9 cellular contexts compared by ENCODE assay signal in genomic region chr9:129069128-129069824, GRCh38. TPM values are rescaled to one million over a fixed set of nuclear protein-coding genes. Genes with fewer than 3 reads are reported as not detected.
DNase-seq lines count a peak whose midpoint lies in the region; ATAC-seq, FAIRE-seq and TF ChIP-seq lines count a peak whose summit lies in the region.
"Had no signal": no experiment of that assay in that cellular context is flagged by ENCODE, and none has a peak within 500 bp of the region (broad histone marks: within the 10 kb centered on the region; RNA-seq: fewer than 3 reads in every experiment).

No MANE protein-coding gene starts in this region.

- no peak overlapping the region for H3K27ac Mint-ChIP-seq in progenitor cell of endocrine pancreas

- intact Hi-C loops in left lung (cut with DNase I) = no loop called here

- TF ChIP-seq CTCF in Peyer's patch (IDR thresholded peaks at IDR 0.05) = peak in 2 of 6 experiments; percentile 18 to 22
- no peak for TF ChIP-seq CTCF in left lung (IDR thresholded peaks at IDR 0.05)
- TF ChIP-seq CTCF in progenitor cell of endocrine pancreas (IDR thresholded peaks at IDR 0.05; ENCODE audit: unreplicated experiment) = no peak

- peak; percentile 67 for ATAC-seq in GM21390 (IDR thresholded peaks at IDR 0.05; ENCODE audit: unreplicated experiment)
- ATAC-seq in left lung = peak; percentile 81
- ATAC-seq in HG02840 (IDR thresholded peaks at IDR 0.05; ENCODE audit: low FRiP score, unreplicated experiment) = no peak

- TF ChIP-seq POLR2A in Peyer's patch (IDR thresholded peaks at IDR 0.05) (no peak), GM12892 (IDR thresholded peaks at IDR 0.05; ENCODE audit: low read depth, low read length) (no peak)

- peaks cover 0 to 38% (median 14%) of the 10 kb centered on the region in 4 donors for H3K4me1 ChIP-seq in Peyer's patch
- peaks cover 0 to 16% of the 10 kb centered on the region in 2 donors for H3K4me1 ChIP-seq in left lung

- H3K36me3 ChIP-seq in Peyer's patch (peaks cover 0 to 59% (median 0%) of the 10 kb centered on the region in 3 donors), left lung (peaks cover 0 to 70% of the 10 kb centered on the region in 2 donors)

- H3K4me3 ChIP-seq in Peyer's patch (peak overlapping the region in 1 of 4 donors; percentile 2), left lung (no peak overlapping the region)

- H3K27me3 Mint-ChIP-seq in progenitor cell of endocrine pancreas = no peaks in the 10 kb centered on the region

- H3K9me3 ChIP-seq in Peyer's patch = no peaks in the 10 kb centered on the region
- H3K9me3 ChIP-seq in left lung = no peaks in the 10 kb centered on the region

- peak; percentile 73 to 93 (median 90) for DNase-seq in Peyer's patch
- peak; percentile 45 for DNase-seq in activated naive CD4-positive, alpha-beta T cell treated with Interleukin-2 at 50 U/mL for 16 hours
- DNase-seq in left lung = peak; percentile 75 to 88
- peak; percentile 40 for DNase-seq in stimulated activated CD8-positive, alpha-beta memory T cell treated with anti-CD3 and anti-CD28 coated beads, Interleukin-2, amount 100 ng/mL, for 48 hours (ENCODE audit: low read depth in 2 of 2)
- DNase-seq in progenitor cell of endocrine pancreas (ENCODE audit: low spot score, unreplicated experiment) = no peak
- DNase-seq in GM12892 (ENCODE audit: insufficient read length) = no peak

- no peaks in the 10 kb centered on the region for H3K9me3 Mint-ChIP-seq in progenitor cell of endocrine pancreas (ENCODE audit: low read depth)

- no peaks in the 10 kb centered on the region for H3K27me3 ChIP-seq in Peyer's patch
- H3K27me3 ChIP-seq in left lung = no peaks in the 10 kb centered on the region

- no peaks in the 10 kb centered on the region for H3K4me1 Mint-ChIP-seq in progenitor cell of endocrine pancreas (ENCODE audit: low read depth)

- H3K4me3 Mint-ChIP-seq in progenitor cell of endocrine pancreas (ENCODE audit: low read depth) = no peak overlapping the region

- H3K27ac ChIP-seq in Peyer's patch (peak overlapping the region; percentile 65 to 83 (median 76)), left lung (peak overlapping the region in 1 of 2 donors; percentile 28)

- FAIRE-seq in GM12892 (lab: Jason Lieb, UNC) = no peak
- FAIRE-seq: frontal cortex had no signal

- H3K36me3 Mint-ChIP-seq in progenitor cell of endocrine pancreas (ENCODE audit: insufficient read depth) = peaks cover 5% of the 10 kb centered on the region

RNA-seq across cellular contexts. Expression of gene DOLPP1, which starts 11.6 kb away (rescaled TPM):
- total RNA-seq in Peyer's patch (10 to 100 TPM in 3 of 4 donors, not detected in 1; 37.6 to 53.9 (median 46.1) TPM), left lung (10 to 100 TPM; 14.7 to 19.6 TPM), progenitor cell of endocrine pancreas (29.1 and 29.3 TPM in 2 replicates)
- polyA plus RNA-seq in GM12892 (2012; ENCODE audit: missing spikeins) = 5.1 TPM

RNA-seq across cellular contexts. Expression of gene MIGA2, which starts 32.9 kb away (rescaled TPM):
- total RNA-seq in Peyer's patch (100 to 1,000 TPM in 3 of 4 donors, 10 to 100 TPM in 1; 68.5 to 174 (median 125) TPM), left lung (10 to 100 TPM; 25.6 to 28.6 TPM), progenitor cell of endocrine pancreas (42.6 and 45.4 TPM in 2 replicates)
- polyA plus RNA-seq in GM12892 (2012; ENCODE audit: missing spikeins) = 8.0 TPM

RNA-seq across cellular contexts. Expression of gene SH3GLB2, which starts 41.1 kb away (rescaled TPM):
- 100 to 1,000 TPM; 156 to 218 (median 183) TPM for total RNA-seq in Peyer's patch
- total RNA-seq in left lung = 10 to 100 TPM; 63.7 to 64.7 TPM
- total RNA-seq in progenitor cell of endocrine pancreas = 182 and 183 TPM in 2 replicates
- 41.0 TPM for polyA plus RNA-seq in GM12892 (2012; ENCODE audit: missing spikeins)

RNA-seq across cellular contexts. Expression of gene CRAT, which starts 41.3 kb away (rescaled TPM):
- 100 to 1,000 TPM in 3 of 4 donors, 10 to 100 TPM in 1; 50.3 to 220 (median 146) TPM for total RNA-seq in Peyer's patch
- 10 to 100 TPM; 16.8 to 33.2 TPM for total RNA-seq in left lung
- total RNA-seq in progenitor cell of endocrine pancreas = 19.0 and 20.5 TPM in 2 replicates
- 1.8 TPM for polyA plus RNA-seq in GM12892 (2012; ENCODE audit: missing spikeins)

RNA-seq across cellular contexts. Expression of gene PTPA, which starts 41.9 kb away (rescaled TPM):
- total RNA-seq in Peyer's patch (10 to 100 TPM; 48.7 to 65.7 (median 51.9) TPM), left lung (100 to 1,000 TPM; 132 to 138 TPM), progenitor cell of endocrine pancreas (135 and 145 TPM in 2 replicates)
- 27.3 TPM for polyA plus RNA-seq in GM12892 (2012; ENCODE audit: missing spikeins)

Comparison
In these comparisons a context has a peak if more than half of its experiments do, and no peak if none do; other contexts are left out.
1. DNase-seq: peak in Peyer's patch (3 of 3), activated naive CD4-positive, alpha-beta T cell treated with Interleukin-2 at 50 U/mL for 16 hours (single experiment), left lung (2 of 2) and stimulated activated CD8-positive, alpha-beta memory T cell treated with anti-CD3 and anti-CD28 coated beads, Interleukin-2, amount 100 ng/mL, for 48 hours (2 of 2); none in progenitor cell of endocrine pancreas (single experiment) and GM12892 (single experiment).